In genomic region chrX:10579018-10579752, GRCh38 we compare ENCODE assay signal across 9 cellular contexts. TPM values are rescaled to one million over a fixed set of nuclear protein-coding genes. Genes with fewer than 3 reads are reported as not detected.
A peak's percentile ranks its signal among the peaks of the same experiment; 100 is the strongest.
DNase-seq lines count a peak whose midpoint lies in the region; ATAC-seq and TF ChIP-seq lines count a peak whose summit lies in the region.
"Had no signal": no experiment of that assay in that cellular context is flagged by ENCODE, and none has a peak within 500 bp of the region (broad histone marks: within the 10 kb centered on the region; RNA-seq: fewer than 3 reads in every experiment).

No MANE protein-coding gene starts in this region.

- no CpG with 5 or more reads among the region's 7 CpGs for WGBS in H9 (ENCODE audit: extremely low coverage, insufficient read length, low lambda C conversion rate)

- DNase-seq in H9 (no peak), SK-MEL-5 (ENCODE audit: low read depth, low spot score) (peak; percentile 33), fibroblast of peridontal ligament (ENCODE audit: extremely low read depth) (peak; percentile 75), NCI-H524 (lab: John Stamatoyannopoulos, UW) (no peak)
- DNase-seq in stimulated activated CD4-positive, alpha-beta T cell treated with anti-CD3 and anti-CD28 coated beads, Interleukin-4, amount 100 ng/mL, for 24 hours = no peak

- H3K9ac ChIP-seq in H9 (ENCODE audit: extremely low read depth, insufficient read length, low read length) = no peak overlapping the region
- no peak overlapping the region for H3K9ac ChIP-seq in rectal smooth muscle tissue (ENCODE audit: low read length)

- H3K27ac ChIP-seq in H9 (ENCODE audit: insufficient read length, low read depth, low read length) (no peak overlapping the region), rectal smooth muscle tissue (ENCODE audit: low read depth, low read length) (peak overlapping the region; percentile 27)

- TF ChIP-seq CTCF in H9 (conservative IDR thresholded peaks at IDR 0.05) = no peak

- H4K5ac ChIP-seq in H9 (ENCODE audit: insufficient read length, low read depth, low read length) = no peak overlapping the region

- peaks cover 16 to 22% (median 18%) of the 10 kb centered on the region in 3 experiments for H3K36me3 Mint-ChIP-seq in H9 (ENCODE audit: insufficient read depth in 1 of 3, low read depth in 3 of 3)

- ATAC-seq in GM19395 (IDR thresholded peaks at IDR 0.05; ENCODE audit: unreplicated experiment) (no peak), GM21423 (IDR thresholded peaks at IDR 0.05; ENCODE audit: unreplicated experiment) (no peak)

- peaks cover 8% of the 10 kb centered on the region for H3K9me3 ChIP-seq in H9 (ENCODE audit: control insufficient read depth, low read depth, low read length)

- H3K27me3 ChIP-seq in H9 (ENCODE audit: insufficient read depth, low read length) = no peaks in the 10 kb centered on the region
- no peaks in the 10 kb centered on the region for H3K27me3 ChIP-seq in rectal smooth muscle tissue (ENCODE audit: control insufficient read depth, insufficient read depth, low read length)

- no peak overlapping the region for H3K23ac ChIP-seq in H9 (ENCODE audit: insufficient read length, low read depth, low read length)

- no peak overlapping the region for H3K18ac ChIP-seq in H9 (ENCODE audit: insufficient read length, low read depth, low read length)

- in situ Hi-C loops in SK-MEL-5 (cut with HindIII; ENCODE audit: low pct_unique_long_range_greater_than_20kb, low sequenced_read_pairs) = no loop called here

- no peak overlapping the region for H3K56ac ChIP-seq in H9 (ENCODE audit: insufficient read length, low read depth, low read length)

- H3K36me3 ChIP-seq in rectal smooth muscle tissue (ENCODE audit: control insufficient read depth, insufficient read depth, low read length) = no peaks in the 10 kb centered on the region

- H4K20me1 ChIP-seq in H9 (ENCODE audit: control insufficient read depth, insufficient read depth, insufficient read length) = no peaks in the 10 kb centered on the region

- H3K4me1 ChIP-seq in H9 (ENCODE audit: insufficient read depth, low read length) (peaks cover 7% of the 10 kb centered on the region; the same call in 1 of the 2 replicates), rectal smooth muscle tissue (ENCODE audit: control insufficient read depth, insufficient read depth, low read length) (peaks cover 2% of the 10 kb centered on the region)

- H3K4me3 Mint-ChIP-seq in H9 = no peak overlapping the region
- H3K4me3 Mint-ChIP-seq: memory B cell had no signal

- H4K91ac ChIP-seq in H9 (ENCODE audit: insufficient read length, low read depth, low read length) = no peak overlapping the region

- H2BK120ac ChIP-seq in H9 (ENCODE audit: low read depth, low read length, poor library complexity, severe bottlenecking) = no peak overlapping the region

- no peak overlapping the region for H3T11ph ChIP-seq in H9 (ENCODE audit: low read length)

- peaks cover 22 to 30% of the 10 kb centered on the region in 2 experiments for H3K4me1 Mint-ChIP-seq in H9
- H3K4me1 Mint-ChIP-seq: memory B cell had no signal

- H3K79me2 ChIP-seq in H9 (ENCODE audit: insufficient read depth, low read length) = peaks cover 17% of the 10 kb centered on the region; the same call in 1 of the 2 replicates

- no peak overlapping the region for H2BK12ac ChIP-seq in H9 (ENCODE audit: insufficient read length, low read depth, low read length)

- no peak overlapping the region for H2AFZ ChIP-seq in H9 (ENCODE audit: low read length)

- H3K14ac ChIP-seq in H9 (ENCODE audit: insufficient read depth, low read length) = no peak overlapping the region

- H3K4ac ChIP-seq in H9 (ENCODE audit: low read depth, low read length) = no peak overlapping the region

- no peak overlapping the region for H2BK15ac ChIP-seq in H9 (ENCODE audit: low read depth, low read length)

- H3K9me3 Mint-ChIP-seq in H9 = peaks cover 43 to 50% of the 10 kb centered on the region in 2 experiments

- H2AK5ac ChIP-seq in H9 (ENCODE audit: insufficient read length, low read length) = no peak overlapping the region

- H4K8ac ChIP-seq in H9 (replicated peaks; ENCODE audit: insufficient read length, low read depth, low read length) = no peak overlapping the region

- H3K23me2 ChIP-seq in H9 (ENCODE audit: insufficient read length, low read depth, low read length, poor library complexity, severe bottlenecking) = no peaks in the 10 kb centered on the region

- no peak overlapping the region for H2BK20ac ChIP-seq in H9 (ENCODE audit: low read depth, low read length, poor library complexity, severe bottlenecking)

- no peak overlapping the region for H3K4me2 ChIP-seq in H9 (ENCODE audit: insufficient read depth, insufficient read length, low read length)

- no peak overlapping the region for H2BK5ac ChIP-seq in H9 (ENCODE audit: insufficient read length, low read length)

- H3K27ac Mint-ChIP-seq in H9 = peak overlapping the region in 2 of 3 experiments; percentile 8 to 56; a peak in 2 of 7 replicates
- H3K27ac Mint-ChIP-seq: memory B cell had no signal

- no peaks in the 10 kb centered on the region for H3K79me1 ChIP-seq in H9 (ENCODE audit: insufficient read depth, low read depth, low read length, poor library complexity, severe bottlenecking)

- H3K27me3 Mint-ChIP-seq in H9 (ENCODE audit: low read depth) = no peaks in the 10 kb centered on the region

- H3K4me3 ChIP-seq in rectal smooth muscle tissue (ENCODE audit: low read length) = no peak overlapping the region

RNA-seq across cellular contexts. Expression of gene MID1, which starts 41.2 kb away (rescaled TPM):
- total RNA-seq in H9 (2021) = 32.9 and 33.1 TPM in 2 replicates
- total RNA-seq in SK-MEL-5 (2014; rRNA removed; shearing (Covaris generic)) = 35.0 and 42.8 TPM in 2 replicates
- 19.7 and 33.0 TPM in 2 replicates for polyA plus RNA-seq in SK-MEL-5 (2015; cell fraction: cytosol; rRNA removed)
- 57.7 and 86.9 TPM in 2 replicates for polyA plus RNA-seq in SK-MEL-5 (2015; cell fraction: nucleus; rRNA removed)

Comparison
In these comparisons a context has a peak if more than half of its experiments do, and no peak if none do; other contexts are left out.
1. DNase-seq: peak in SK-MEL-5 (single experiment) and fibroblast of peridontal ligament (single experiment); none in H9 (single experiment), stimulated activated CD4-positive, alpha-beta T cell treated with anti-CD3 and anti-CD28 coated beads, Interleukin-4, amount 100 ng/mL, for 24 hours (single experiment) and NCI-H524 (0 of 2).